8 cellular contexts compared by ENCODE assay signal in the genomic region with DNA sequence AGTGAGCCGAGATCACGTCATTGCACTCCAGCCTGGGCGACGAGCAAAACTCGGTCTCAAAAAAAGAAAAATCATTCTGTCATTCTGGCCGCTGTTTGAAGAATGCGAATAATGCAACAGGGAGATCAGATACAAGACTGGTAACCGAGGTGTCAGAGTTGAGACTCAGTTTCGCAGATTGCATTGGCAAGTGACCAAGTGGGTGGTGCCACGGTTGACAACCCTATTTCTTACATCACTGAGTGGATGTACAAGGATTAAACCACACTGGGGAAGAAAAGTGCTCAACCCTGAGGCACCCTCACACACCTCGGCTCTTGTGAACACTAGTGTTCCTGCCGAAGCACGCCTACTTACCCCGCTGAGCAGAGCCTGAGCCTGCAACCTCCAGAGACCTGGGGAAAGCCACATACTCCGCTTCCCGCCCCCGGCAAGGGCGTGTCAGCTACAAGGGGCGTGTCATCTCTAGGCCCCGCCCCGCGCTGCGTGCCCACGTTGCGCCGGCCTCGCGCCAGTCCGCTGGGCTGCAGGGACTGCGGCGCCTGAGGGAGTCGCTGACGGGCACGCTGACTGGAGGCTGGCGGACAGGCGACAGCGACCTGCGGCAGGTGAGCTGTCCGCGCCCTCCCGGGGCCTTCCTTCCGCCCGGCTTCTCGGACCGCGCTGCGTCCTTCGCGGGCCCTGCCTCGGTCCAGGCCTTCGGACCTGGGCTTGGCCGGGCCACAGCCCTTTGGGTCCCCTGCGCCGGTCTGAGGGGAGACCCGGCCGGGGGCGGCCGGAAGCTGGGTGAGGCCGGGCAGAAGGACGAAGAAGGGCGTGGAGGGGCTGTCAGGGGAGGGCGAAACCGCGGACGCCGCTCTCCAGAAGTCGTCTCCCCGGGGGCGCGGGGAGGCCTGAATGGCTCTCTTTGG. TPM values are rescaled to one million over a fixed set of nuclear protein-coding genes. Genes with fewer than 3 reads are reported as not detected.
DNase-seq lines count a peak whose midpoint lies in the region; ATAC-seq and TF ChIP-seq lines count a peak whose summit lies in the region.

A gene with protein sequence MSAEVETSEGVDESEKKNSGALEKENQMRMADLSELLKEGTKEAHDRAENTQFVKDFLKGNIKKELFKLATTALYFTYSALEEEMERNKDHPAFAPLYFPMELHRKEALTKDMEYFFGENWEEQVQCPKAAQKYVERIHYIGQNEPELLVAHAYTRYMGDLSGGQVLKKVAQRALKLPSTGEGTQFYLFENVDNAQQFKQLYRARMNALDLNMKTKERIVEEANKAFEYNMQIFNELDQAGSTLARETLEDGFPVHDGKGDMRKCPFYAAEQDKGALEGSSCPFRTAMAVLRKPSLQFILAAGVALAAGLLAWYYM (plus strand): TSS at position 519 of the 911 bp plus-strand sequence. CDS start 29,127 bp downstream, outside the sequence.

- TF ChIP-seq CTCF in GM10266 (IDR thresholded peaks at IDR 0.05; ENCODE audit: control insufficient read depth, insufficient read depth, low read depth, missing control alignments): peak; percentile 59
- no peak for TF ChIP-seq CTCF in NB4 (IDR thresholded peaks at IDR 0.05; ENCODE audit: low read depth, low read length)
- peak; percentile 51 for TF ChIP-seq CTCF in osteocyte (IDR thresholded peaks at IDR 0.05)

- peak within 1 kb of the TSS; percentile 78 for H3K27ac ChIP-seq in thymus (ENCODE audit: low read depth)

- H3K9me3 Mint-ChIP-seq in activated naive CD4-positive, alpha-beta T cell treated with anti-CD3 and anti-CD28 coated beads, Interleukin-2, amount 50 U/mL, for 72 hours: no peaks in the 10 kb centered on the region
- peaks cover 3% of the 10 kb centered on the region for H3K9me3 Mint-ChIP-seq in osteocyte (ENCODE audit: unreplicated experiment)

- TF ChIP-seq POLR2A in NB4 (IDR thresholded peaks at IDR 0.05; ENCODE audit: extremely low read depth, insufficient read length): peak; percentile 71

- no peaks in the 10 kb centered on the region for H3K27me3 ChIP-seq in thymus (ENCODE audit: control insufficient read depth, insufficient read depth)

- peak within 1 kb of the TSS; percentile 92 to 94 for H3K27ac Mint-ChIP-seq in activated naive CD4-positive, alpha-beta T cell treated with anti-CD3 and anti-CD28 coated beads, Interleukin-2, amount 50 U/mL, for 72 hours
- H3K27ac Mint-ChIP-seq in osteocyte (ENCODE audit: unreplicated experiment): peak within 1 kb of the TSS; percentile 78

- peaks cover 29% of the 10 kb centered on the region for H3K4me1 Mint-ChIP-seq in osteocyte (ENCODE audit: unreplicated experiment)

- no peaks in the 10 kb centered on the region for H3K36me3 ChIP-seq in thymus (ENCODE audit: control insufficient read depth, insufficient read depth)

- DNase-seq in GM10266 (ENCODE audit: extremely low spot score) (peak; percentile 97), NB4 (ENCODE audit: low read depth) (peak; percentile 96), glomerular visceral epithelial cell (ENCODE audit: extremely low spot score) (peak; percentile 92), osteocyte (ENCODE audit: extremely low spot score, unreplicated experiment) (peak; percentile 97)
- DNase-seq in activated naive CD4-positive, alpha-beta T cell treated with anti-CD3 and anti-CD28 coated beads, Interleukin-2, amount 50 U/mL, for 72 hours (ENCODE audit: low spot score in 2 of 2): peak; percentile 98 to 99

- peak within 1 kb of the TSS; percentile 81 for H3K4me3 Mint-ChIP-seq in osteocyte (ENCODE audit: unreplicated experiment)

- H3K9me3 ChIP-seq in thymus (ENCODE audit: control insufficient read depth): no peaks in the 10 kb centered on the region

- H3K36me3 Mint-ChIP-seq in activated naive CD4-positive, alpha-beta T cell treated with anti-CD3 and anti-CD28 coated beads, Interleukin-2, amount 50 U/mL, for 72 hours: peaks cover 4% of the 10 kb centered on the region in 2 donors
- H3K36me3 Mint-ChIP-seq in osteocyte (ENCODE audit: unreplicated experiment): peaks cover 2% of the 10 kb centered on the region

- H3K4me3 ChIP-seq in NB4 (ENCODE audit: low read depth, low read length) (peak within 1 kb of the TSS; percentile 78), thymus (ENCODE audit: low read length) (peak within 1 kb of the TSS; percentile 72)

- peaks cover 18% of the 10 kb centered on the region for H3K4me1 ChIP-seq in thymus (ENCODE audit: control insufficient read depth, insufficient read depth, low read length)

- ATAC-seq in HG02571 (IDR thresholded peaks at IDR 0.05; ENCODE audit: unreplicated experiment) (peak; percentile 73), SK-N-SH treated with all-trans-retinoic acid at 6 μM for 48 hours (peak; percentile 90)
- peak; percentile 87 to 90 for ATAC-seq in activated naive CD4-positive, alpha-beta T cell treated with anti-CD3 and anti-CD28 coated beads, Interleukin-2, amount 50 U/mL, for 72 hours

- H3K27me3 Mint-ChIP-seq in osteocyte (ENCODE audit: unreplicated experiment): no peaks in the 10 kb centered on the region

- WGBS in thymus: 10% methylated on average over 70 of the region's 70 CpGs

TF ChIP-seq in SK-N-SH treated with all-trans-retinoic acid at 6 μM for 48 hours, 23 proteins besides CTCF, POLR2A, EP300 and RAD21:
- TF ChIP-seq ARNTL (CRISPR knock-in tag; IDR thresholded peaks at IDR 0.05; ENCODE audit: borderline replicate concordance, low read depth): no peak
- TF ChIP-seq ZFP3 (CRISPR knock-in tag; IDR thresholded peaks at IDR 0.05): peak; percentile 17; the same call in 1 of the 2 replicates

RNA-seq across cellular contexts. Expression of the gene that starts here (rescaled TPM):
- 10 to 100 TPM; 32.5 to 56.4 TPM for total RNA-seq in activated naive CD4-positive, alpha-beta T cell treated with anti-CD3 and anti-CD28 coated beads, Interleukin-2, amount 50 U/mL, for 72 hours
- total RNA-seq in osteocyte: 47.2 and 47.3 TPM in 2 replicates
- 38.3 TPM for polyA plus RNA-seq in thymus

Comparison
In these comparisons a context has a peak if more than half of its experiments do, and no peak if none do; other contexts are left out.
1. Peak in every context shown above with its lines: DNase-seq, ATAC-seq, H3K4me3 ChIP-seq and H3K27ac ChIP-seq.